ENCODE assay signal across 2 cellular contexts in the genomic region with DNA sequence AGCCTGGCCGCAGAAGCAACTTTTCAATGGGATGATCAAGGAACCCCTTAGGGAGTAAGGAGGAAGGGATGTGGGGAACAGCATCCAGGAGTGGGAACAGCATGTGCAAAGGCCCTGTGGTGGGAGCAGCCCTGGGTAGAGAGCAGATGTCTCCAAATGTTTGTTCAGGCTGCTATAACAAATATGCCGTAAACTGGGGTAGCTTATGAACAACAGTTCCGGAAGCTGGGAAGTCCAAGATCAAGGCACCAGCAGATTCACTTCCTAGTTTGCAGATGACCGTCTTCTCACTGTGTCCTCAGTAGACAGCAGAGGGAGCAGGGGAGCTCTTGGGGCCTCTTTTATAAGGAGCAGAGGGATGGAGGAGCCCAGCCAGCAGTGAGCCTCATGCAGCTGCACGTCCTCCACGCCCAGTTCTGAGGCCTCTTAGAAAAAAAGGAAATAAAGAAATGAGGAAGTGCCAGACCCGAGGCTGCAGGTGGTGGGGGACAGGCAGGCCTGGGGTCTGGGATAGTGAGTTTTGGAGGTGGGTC.
TF ChIP-seq lines count a peak whose summit lies in the region.

No MANE protein-coding gene starts in this region.

TF ChIP-seq in HEK293T, 16 proteins besides CTCF, POLR2A, EP300 and RAD21 (continued from another document):
- TF ChIP-seq, protein P1, sequence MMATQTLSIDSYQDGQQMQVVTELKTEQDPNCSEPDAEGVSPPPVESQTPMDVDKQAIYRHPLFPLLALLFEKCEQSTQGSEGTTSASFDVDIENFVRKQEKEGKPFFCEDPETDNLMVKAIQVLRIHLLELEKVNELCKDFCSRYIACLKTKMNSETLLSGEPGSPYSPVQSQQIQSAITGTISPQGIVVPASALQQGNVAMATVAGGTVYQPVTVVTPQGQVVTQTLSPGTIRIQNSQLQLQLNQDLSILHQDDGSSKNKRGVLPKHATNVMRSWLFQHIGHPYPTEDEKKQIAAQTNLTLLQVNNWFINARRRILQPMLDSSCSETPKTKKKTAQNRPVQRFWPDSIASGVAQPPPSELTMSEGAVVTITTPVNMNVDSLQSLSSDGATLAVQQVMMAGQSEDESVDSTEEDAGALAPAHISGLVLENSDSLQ (IDR thresholded peaks at IDR 0.05) = no peak
- no peak for TF ChIP-seq ELF4 (IDR thresholded peaks at IDR 0.05)

TF ChIP-seq in SK-N-SH treated with all-trans-retinoic acid at 6 μM for 48 hours, 23 proteins besides CTCF, POLR2A, EP300 and RAD21 (continued from another document):
- TF ChIP-seq, protein P2, sequence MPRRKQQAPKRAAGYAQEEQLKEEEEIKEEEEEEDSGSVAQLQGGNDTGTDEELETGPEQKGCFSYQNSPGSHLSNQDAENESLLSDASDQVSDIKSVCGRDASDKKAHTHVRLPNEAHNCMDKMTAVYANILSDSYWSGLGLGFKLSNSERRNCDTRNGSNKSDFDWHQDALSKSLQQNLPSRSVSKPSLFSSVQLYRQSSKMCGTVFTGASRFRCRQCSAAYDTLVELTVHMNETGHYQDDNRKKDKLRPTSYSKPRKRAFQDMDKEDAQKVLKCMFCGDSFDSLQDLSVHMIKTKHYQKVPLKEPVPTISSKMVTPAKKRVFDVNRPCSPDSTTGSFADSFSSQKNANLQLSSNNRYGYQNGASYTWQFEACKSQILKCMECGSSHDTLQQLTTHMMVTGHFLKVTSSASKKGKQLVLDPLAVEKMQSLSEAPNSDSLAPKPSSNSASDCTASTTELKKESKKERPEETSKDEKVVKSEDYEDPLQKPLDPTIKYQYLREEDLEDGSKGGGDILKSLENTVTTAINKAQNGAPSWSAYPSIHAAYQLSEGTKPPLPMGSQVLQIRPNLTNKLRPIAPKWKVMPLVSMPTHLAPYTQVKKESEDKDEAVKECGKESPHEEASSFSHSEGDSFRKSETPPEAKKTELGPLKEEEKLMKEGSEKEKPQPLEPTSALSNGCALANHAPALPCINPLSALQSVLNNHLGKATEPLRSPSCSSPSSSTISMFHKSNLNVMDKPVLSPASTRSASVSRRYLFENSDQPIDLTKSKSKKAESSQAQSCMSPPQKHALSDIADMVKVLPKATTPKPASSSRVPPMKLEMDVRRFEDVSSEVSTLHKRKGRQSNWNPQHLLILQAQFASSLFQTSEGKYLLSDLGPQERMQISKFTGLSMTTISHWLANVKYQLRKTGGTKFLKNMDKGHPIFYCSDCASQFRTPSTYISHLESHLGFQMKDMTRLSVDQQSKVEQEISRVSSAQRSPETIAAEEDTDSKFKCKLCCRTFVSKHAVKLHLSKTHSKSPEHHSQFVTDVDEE (CRISPR knock-in tag; IDR thresholded peaks at IDR 0.05) = no peak
- TF ChIP-seq, protein P3, sequence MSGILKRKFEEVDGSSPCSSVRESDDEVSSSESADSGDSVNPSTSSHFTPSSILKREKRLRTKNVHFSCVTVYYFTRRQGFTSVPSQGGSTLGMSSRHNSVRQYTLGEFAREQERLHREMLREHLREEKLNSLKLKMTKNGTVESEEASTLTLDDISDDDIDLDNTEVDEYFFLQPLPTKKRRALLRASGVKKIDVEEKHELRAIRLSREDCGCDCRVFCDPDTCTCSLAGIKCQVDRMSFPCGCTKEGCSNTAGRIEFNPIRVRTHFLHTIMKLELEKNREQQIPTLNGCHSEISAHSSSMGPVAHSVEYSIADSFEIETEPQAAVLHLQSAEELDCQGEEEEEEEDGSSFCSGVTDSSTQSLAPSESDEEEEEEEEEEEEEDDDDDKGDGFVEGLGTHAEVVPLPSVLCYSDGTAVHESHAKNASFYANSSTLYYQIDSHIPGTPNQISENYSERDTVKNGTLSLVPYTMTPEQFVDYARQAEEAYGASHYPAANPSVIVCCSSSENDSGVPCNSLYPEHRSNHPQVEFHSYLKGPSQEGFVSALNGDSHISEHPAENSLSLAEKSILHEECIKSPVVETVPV (CRISPR knock-in tag; IDR thresholded peaks at IDR 0.05) = no peak
- TF ChIP-seq ARNTL (CRISPR knock-in tag; IDR thresholded peaks at IDR 0.05; ENCODE audit: borderline replicate concordance, low read depth) (no peak), TCF4 (CRISPR knock-in tag; IDR thresholded peaks at IDR 0.05; ENCODE audit: borderline replicate concordance) (no peak), ZC3H10 (CRISPR knock-in tag; IDR thresholded peaks at IDR 0.05) (no peak), PPARA (CRISPR knock-in tag; IDR thresholded peaks at IDR 0.05; ENCODE audit: borderline replicate concordance) (no peak), ESRRG (CRISPR knock-in tag; IDR thresholded peaks at IDR 0.05) (no peak), ZFP30 (CRISPR knock-in tag; IDR thresholded peaks at IDR 0.05) (no peak)
